Comparison of ENCODE assay signal across 15 cellular contexts in genomic region chr5:154862766-154863165, GRCh38. TPM values are rescaled to one million over a fixed set of nuclear protein-coding genes. Genes with fewer than 3 reads are reported as not detected.
DNase-seq lines count a peak whose midpoint lies in the region; ATAC-seq and TF ChIP-seq lines count a peak whose summit lies in the region.
"Had no signal": no experiment of that assay in that cellular context is flagged by ENCODE, and none has a peak within 500 bp of the region (broad histone marks: within the 10 kb centered on the region; RNA-seq: fewer than 3 reads in every experiment).

No MANE protein-coding gene starts in this region.

- H3K4me3 Mint-ChIP-seq in CD8-positive, alpha-beta memory T cell, result peak overlapping the region in 6 of 7 donors; percentile 5 to 58 (median 30)
- no peak overlapping the region for H3K4me3 Mint-ChIP-seq in activated T-helper 2 cell treated with anti-CD3 and anti-CD28 coated beads, Interferon-gamma antibody, Interleukin-2, Interleukin-4, amounts not matched to agents 10 μg/mL and 5 μg/mL and 100 μg/mL, durations not matched to agents 14 hours and 24 hours and 36 hours (ENCODE audit: low read depth)
- H3K4me3 Mint-ChIP-seq in naive thymus-derived CD4-positive, alpha-beta T cell, result peak overlapping the region in 8 of 10 donors; percentile 19 to 92 (median 54)
- H3K4me3 Mint-ChIP-seq: activated CD8-positive, alpha-beta memory T cell treated with anti-CD3 and anti-CD28 coated beads, Interleukin-2, amount 10 ng/mL, durations not matched to agents 7 days and 5 days had no signal

- no peaks in the 10 kb centered on the region for H3K27me3 ChIP-seq in CD8-positive, alpha-beta memory T cell (ENCODE audit: insufficient read depth, low read length, poor library complexity, severe bottlenecking)
- H3K27me3 ChIP-seq in MM.1S (replicated peaks; ENCODE audit: insufficient read depth, low read length) (no peaks in the 10 kb centered on the region), heart right ventricle (no peaks in the 10 kb centered on the region)
- no peaks in the 10 kb centered on the region for H3K27me3 ChIP-seq in naive thymus-derived CD4-positive, alpha-beta T cell (ENCODE audit: control insufficient read depth in 2 of 2, insufficient read depth in 2 of 2, low read length in 2 of 2)
- H3K27me3 ChIP-seq: body of pancreas, MG63, spleen, transverse colon had no signal

- H3K79me2 ChIP-seq in MM.1S (ENCODE audit: low read length), result peaks cover 79% of the 10 kb centered on the region

- H3K4me3 ChIP-seq in CD8-positive, alpha-beta memory T cell (ENCODE audit: low read length), result no peak overlapping the region
- H3K4me3 ChIP-seq in MM.1S (ENCODE audit: low read length) (no peak overlapping the region), heart right ventricle (no peak overlapping the region)
- no peak overlapping the region for H3K4me3 ChIP-seq in naive thymus-derived CD4-positive, alpha-beta T cell (ENCODE audit: low read length)
- H3K4me3 ChIP-seq: body of pancreas, MG63, spleen, transverse colon had no signal

- no peak for ATAC-seq in naive thymus-derived CD4-positive, alpha-beta T cell
- no peak for ATAC-seq in heart right ventricle
- ATAC-seq: activated CD8-positive, alpha-beta memory T cell treated with anti-CD3 and anti-CD28 coated beads, Interleukin-2, amount 10 ng/mL, durations not matched to agents 7 days and 5 days; body of pancreas had no signal

- H3K4me1 Mint-ChIP-seq in CD8-positive, alpha-beta memory T cell, result peaks cover 49 to 66% (median 62%) of the 10 kb centered on the region in 3 donors
- H3K4me1 Mint-ChIP-seq in activated T-helper 2 cell treated with anti-CD3 and anti-CD28 coated beads, Interferon-gamma antibody, Interleukin-2, Interleukin-4, amounts not matched to agents 10 μg/mL and 5 μg/mL and 100 μg/mL, durations not matched to agents 14 hours and 24 hours and 36 hours (ENCODE audit: low read depth), result peaks cover 38% of the 10 kb centered on the region
- peaks cover 40 to 65% (median 58%) of the 10 kb centered on the region in 7 donors for H3K4me1 Mint-ChIP-seq in naive thymus-derived CD4-positive, alpha-beta T cell

- H3K27ac ChIP-seq in CD8-positive, alpha-beta memory T cell (ENCODE audit: low read depth, low read length), result no peak overlapping the region
- peak overlapping the region; percentile 19; the same call in 1 of the 2 replicates for H3K27ac ChIP-seq in MM.1S (ENCODE audit: low read length)
- H3K27ac ChIP-seq in naive thymus-derived CD4-positive, alpha-beta T cell (ENCODE audit: low read depth, low read length), result no peak overlapping the region
- no peak overlapping the region for H3K27ac ChIP-seq in heart right ventricle
- H3K27ac ChIP-seq: body of pancreas, transverse colon had no signal

- H3K4me2 ChIP-seq in MM.1S (ENCODE audit: low read depth, low read length), result peak overlapping the region; percentile 53

- H4K20me1 ChIP-seq in MM.1S (ENCODE audit: insufficient read depth, low read length), result peaks cover 6% of the 10 kb centered on the region; the same call in 1 of the 2 replicates

- no peaks in the 10 kb centered on the region for H3K9me3 ChIP-seq in CD8-positive, alpha-beta memory T cell (ENCODE audit: low read length)
- H3K9me3 ChIP-seq in MM.1S (replicated peaks; ENCODE audit: insufficient read depth, low read length) (no peaks in the 10 kb centered on the region), heart right ventricle (no peaks in the 10 kb centered on the region)
- no peaks in the 10 kb centered on the region for H3K9me3 ChIP-seq in naive thymus-derived CD4-positive, alpha-beta T cell (ENCODE audit: control insufficient read depth in 2 of 3, low read length in 3 of 3)
- H3K9me3 ChIP-seq: body of pancreas, MG63, spleen, transverse colon had no signal

- 84 to 94% methylated on average over 2 of the region's 2 CpGs for WGBS in heart right ventricle, 2 donors

- POLR2A ChIA-PET in CD8-positive, alpha-beta memory T cell (lab: Charles Lee), result no interaction called here
- POLR2A ChIA-PET in naive thymus-derived CD4-positive, alpha-beta T cell (lab: Charles Lee), result interaction anchor here (0.7 kb wide), 1 partner anchor 11 kb away, joined by 3 read pairs; no protein-coding TSS in a partner anchor

- no peak overlapping the region for H2AFZ ChIP-seq in MM.1S (ENCODE audit: low read length)

- peaks cover 36% of the 10 kb centered on the region for H3K4me1 ChIP-seq in CD8-positive, alpha-beta memory T cell (ENCODE audit: insufficient read depth, low read length)
- H3K4me1 ChIP-seq in MM.1S (ENCODE audit: low read length) (peaks cover 25% of the 10 kb centered on the region), heart right ventricle (peaks cover 5 to 49% (median 34%) of the 10 kb centered on the region in 9 donors)
- peaks cover 20 to 33% of the 10 kb centered on the region in 2 donors for H3K4me1 ChIP-seq in naive thymus-derived CD4-positive, alpha-beta T cell (ENCODE audit: control insufficient read depth in 2 of 2, insufficient read depth in 2 of 2, low read length in 2 of 2)

- intact Hi-C loops in activated T-helper 2 cell treated with anti-CD3 and anti-CD28 coated beads, Interferon-gamma antibody, Interleukin-2, Interleukin-4, amounts not matched to agents 10 μg/mL and 5 μg/mL and 100 μg/mL, durations not matched to agents 14 hours and 24 hours and 36 hours (cut with micrococcal nuclease), result no loop called here
- intact Hi-C loops in naive thymus-derived CD4-positive, alpha-beta T cell (cut with micrococcal nuclease), result no loop called here
- intact Hi-C loops in heart right ventricle (cut with DNase I) (loop anchor here in 2 of 10 donors (5.0 to 10.0 kb wide), 2 partner anchors 52 to 75 kb away; partner anchors contain the start of gene GEMIN5 (in 1 of the 2)), posterior cingulate gyrus (cut with DNase I) (no loop called here)

- no peak for DNase-seq in CD8-positive, alpha-beta memory T cell
- DNase-seq in MM.1S (peak; percentile 76), NCI-H1092 (lab: John Stamatoyannopoulos, UW) (no peak), heart right ventricle (no peak), NCI-H345 treated with DMSO at 0.1 percent for 48 hours (lab: John Stamatoyannopoulos, UW; ENCODE audit: unreplicated experiment) (no peak), posterior cingulate gyrus (no peak)
- no peak for DNase-seq in activated T-helper 2 cell treated with anti-CD3 and anti-CD28 coated beads, Interferon-gamma antibody, Interleukin-2, Interleukin-4, amounts not matched to agents 10 μg/mL and 5 μg/mL and 100 μg/mL, durations not matched to agents 14 hours and 24 hours and 36 hours (ENCODE audit: low spot score)
- no peak for DNase-seq in naive thymus-derived CD4-positive, alpha-beta T cell
- DNase-seq: activated CD8-positive, alpha-beta memory T cell treated with anti-CD3 and anti-CD28 coated beads, Interleukin-2, amount 10 ng/mL, durations not matched to agents 7 days and 5 days; body of pancreas; MG63; NCI-H2227 treated with DMSO at 0.1 percent for 48 hours; spleen; T-helper 9 cell; transverse colon had no signal

- peaks cover 22% of the 10 kb centered on the region for H3K36me3 ChIP-seq in CD8-positive, alpha-beta memory T cell (ENCODE audit: insufficient read depth, low read length)
- H3K36me3 ChIP-seq in MM.1S (replicated peaks; ENCODE audit: insufficient read depth, low read length) (peaks cover 17% of the 10 kb centered on the region; the same call in 1 of the 2 replicates), heart right ventricle (peaks cover 0 to 48% (median 11%) of the 10 kb centered on the region in 9 donors)
- H3K36me3 ChIP-seq in naive thymus-derived CD4-positive, alpha-beta T cell (ENCODE audit: control insufficient read depth in 2 of 3, insufficient read depth in 3 of 3, low read length in 3 of 3), result peaks cover 0 to 37% (median 6%) of the 10 kb centered on the region in 3 experiments

- H3K27ac Mint-ChIP-seq in CD8-positive, alpha-beta memory T cell, result peak overlapping the region in 5 of 8 donors; percentile 12 to 74 (median 29)
- H3K27ac Mint-ChIP-seq in activated T-helper 2 cell treated with anti-CD3 and anti-CD28 coated beads, Interferon-gamma antibody, Interleukin-2, Interleukin-4, amounts not matched to agents 10 μg/mL and 5 μg/mL and 100 μg/mL, durations not matched to agents 14 hours and 24 hours and 36 hours, result peak overlapping the region; percentile 29
- H3K27ac Mint-ChIP-seq in naive thymus-derived CD4-positive, alpha-beta T cell, result peak overlapping the region; percentile 5 to 99 (median 62)
- H3K27ac Mint-ChIP-seq: activated CD8-positive, alpha-beta memory T cell treated with anti-CD3 and anti-CD28 coated beads, Interleukin-2, amount 10 ng/mL, durations not matched to agents 7 days and 5 days had no signal

- no peak overlapping the region for H3K9ac ChIP-seq in MM.1S (ENCODE audit: low read length)

- H3K9me3 Mint-ChIP-seq in CD8-positive, alpha-beta memory T cell, result no peaks in the 10 kb centered on the region
- H3K9me3 Mint-ChIP-seq in activated T-helper 2 cell treated with anti-CD3 and anti-CD28 coated beads, Interferon-gamma antibody, Interleukin-2, Interleukin-4, amounts not matched to agents 10 μg/mL and 5 μg/mL and 100 μg/mL, durations not matched to agents 14 hours and 24 hours and 36 hours, result no peaks in the 10 kb centered on the region
- peaks cover 0 to 2% (median 0%) of the 10 kb centered on the region in 11 donors for H3K9me3 Mint-ChIP-seq in naive thymus-derived CD4-positive, alpha-beta T cell

- H3K36me3 Mint-ChIP-seq in CD8-positive, alpha-beta memory T cell, result peaks cover 0 to 71% (median 15%) of the 10 kb centered on the region in 3 donors
- peaks cover 61% of the 10 kb centered on the region for H3K36me3 Mint-ChIP-seq in activated T-helper 2 cell treated with anti-CD3 and anti-CD28 coated beads, Interferon-gamma antibody, Interleukin-2, Interleukin-4, amounts not matched to agents 10 μg/mL and 5 μg/mL and 100 μg/mL, durations not matched to agents 14 hours and 24 hours and 36 hours (ENCODE audit: low read depth)
- H3K36me3 Mint-ChIP-seq in naive thymus-derived CD4-positive, alpha-beta T cell, result peaks cover 3 to 41% (median 21%) of the 10 kb centered on the region in 5 donors

- H3F3A ChIP-seq in MM.1S (ENCODE audit: insufficient read depth, low read length), result peaks cover 16% of the 10 kb centered on the region; the same call in 1 of the 2 replicates

- TF ChIP-seq CTCF in MM.1S (IDR thresholded peaks at IDR 0.05; ENCODE audit: low read length) (no peak), heart right ventricle (IDR thresholded peaks at IDR 0.05) (no peak)

- H3K27me3 Mint-ChIP-seq in CD8-positive, alpha-beta memory T cell, result no peaks in the 10 kb centered on the region
- H3K27me3 Mint-ChIP-seq in activated T-helper 2 cell treated with anti-CD3 and anti-CD28 coated beads, Interferon-gamma antibody, Interleukin-2, Interleukin-4, amounts not matched to agents 10 μg/mL and 5 μg/mL and 100 μg/mL, durations not matched to agents 14 hours and 24 hours and 36 hours (ENCODE audit: low read depth), result no peaks in the 10 kb centered on the region
- no peaks in the 10 kb centered on the region for H3K27me3 Mint-ChIP-seq in naive thymus-derived CD4-positive, alpha-beta T cell
- H3K27me3 Mint-ChIP-seq: activated CD8-positive, alpha-beta memory T cell treated with anti-CD3 and anti-CD28 coated beads, Interleukin-2, amount 10 ng/mL, durations not matched to agents 7 days and 5 days had no signal

- no peaks in the 10 kb centered on the region for H3K9me2 ChIP-seq in MM.1S (replicated peaks; ENCODE audit: insufficient read depth, low read length)

- CTCF ChIA-PET in CD8-positive, alpha-beta memory T cell (lab: Charles Lee), result no interaction called here
- CTCF ChIA-PET in naive thymus-derived CD4-positive, alpha-beta T cell (lab: Charles Lee), result no interaction called here

RNA-seq across cellular contexts. Expression of gene CNOT8, which starts 4.3 kb away (rescaled TPM):
- total RNA-seq in CD8-positive, alpha-beta memory T cell, result 10 to 100 TPM; 47.7 to 52.7 TPM
- 154 TPM for polyA plus RNA-seq in CD8-positive, alpha-beta memory T cell
- 57.6 and 60.2 TPM in 2 replicates for total RNA-seq in activated T-helper 2 cell treated with anti-CD3 and anti-CD28 coated beads, Interferon-gamma antibody, Interleukin-2, Interleukin-4, amounts not matched to agents 10 μg/mL and 5 μg/mL and 100 μg/mL, durations not matched to agents 14 hours and 24 hours and 36 hours
- 100 to 1,000 TPM in 3 of 5 experiments, 10 to 100 TPM in 2; 79.8 to 105 (median 101) TPM for total RNA-seq in naive thymus-derived CD4-positive, alpha-beta T cell
- 100 to 1,000 TPM; 182 to 198 TPM for polyA plus RNA-seq in naive thymus-derived CD4-positive, alpha-beta T cell
- 10 to 100 TPM; 20.9 to 29.8 (median 21.9) TPM for total RNA-seq in heart right ventricle
- 10 to 100 TPM; 22.2 to 24.4 TPM for polyA plus RNA-seq in heart right ventricle

RNA-seq across cellular contexts. Expression of gene FAXDC2, which starts 12.4 kb away (rescaled TPM):
- total RNA-seq in CD8-positive, alpha-beta memory T cell, result under 1 TPM in 1 of 2 experiments, not detected in 1; 0.18 TPM
- polyA plus RNA-seq in CD8-positive, alpha-beta memory T cell, result 1.0 TPM
- not detected in 2 replicates for total RNA-seq in activated T-helper 2 cell treated with anti-CD3 and anti-CD28 coated beads, Interferon-gamma antibody, Interleukin-2, Interleukin-4, amounts not matched to agents 10 μg/mL and 5 μg/mL and 100 μg/mL, durations not matched to agents 14 hours and 24 hours and 36 hours
- 1 to 10 TPM in 1 of 5 experiments, under 1 TPM in 1, not detected in 3; 0.49 to 1.9 TPM for total RNA-seq in naive thymus-derived CD4-positive, alpha-beta T cell
- polyA plus RNA-seq in naive thymus-derived CD4-positive, alpha-beta T cell, result under 1 TPM; 0.30 to 0.32 TPM
- total RNA-seq in heart right ventricle, result 10 to 100 TPM; 13.9 to 31.5 (median 21.5) TPM
- polyA plus RNA-seq in heart right ventricle, result 10 to 100 TPM in 1 of 2 donors, 1 to 10 TPM in 1; 4.8 to 17.6 TPM
- total RNA-seq: activated CD8-positive, alpha-beta memory T cell treated with anti-CD3 and anti-CD28 coated beads, Interleukin-2, amount 10 ng/mL, durations not matched to agents 7 days and 5 days had no signal

Comparison
In these comparisons a context has a peak if more than half of its experiments do, and no peak if none do; other contexts are left out.
1. RNA of gene FAXDC2, which starts 12.4 kb away (total RNA-seq): 13.9 to 31.5 TPM in heart right ventricle; 0.49 to 1.9 TPM in naive thymus-derived CD4-positive, alpha-beta T cell, 0.18 TPM in CD8-positive, alpha-beta memory T cell and not detected in activated T-helper 2 cell treated with anti-CD3 and anti-CD28 coated beads, Interferon-gamma antibody, Interleukin-2, Interleukin-4, amounts not matched to agents 10 μg/mL and 5 μg/mL and 100 μg/mL, durations not matched to agents 14 hours and 24 hours and 36 hours; every median in the first group is over 4 times any median in the second.
2. Peak in every context shown above with its lines, with median percentiles within 50 percentile points of each other: H3K27ac Mint-ChIP-seq.